29 cellular contexts compared by ENCODE assay signal in the genomic region with DNA sequence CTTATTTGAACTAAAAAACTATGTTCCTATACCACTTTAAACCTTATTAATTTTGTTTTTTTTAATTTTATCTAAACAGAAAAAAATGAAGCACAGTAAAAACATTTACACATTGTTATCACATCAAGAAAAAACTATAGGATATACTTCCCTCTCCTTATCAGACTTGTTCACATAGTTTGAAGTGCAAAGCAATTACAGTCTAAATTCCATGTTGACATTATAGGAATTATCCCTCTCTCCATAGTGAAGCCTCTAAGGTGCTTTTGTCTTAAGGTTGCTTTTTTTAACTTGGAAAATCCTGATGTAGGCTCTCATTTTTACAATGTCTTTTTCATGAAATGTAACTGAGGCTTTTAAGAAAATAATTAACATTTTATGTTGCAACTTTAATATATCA.
"Had no signal": no experiment of that assay in that cellular context is flagged by ENCODE, and none has a peak within 500 bp of the region (broad histone marks: within the 10 kb centered on the region; RNA-seq: fewer than 3 reads in every experiment).

No MANE protein-coding gene starts in this region.

- DNase-seq: activated CD4-positive, alpha-beta T cell treated with anti-CD3 and anti-CD28 coated beads for 1 hour; activated CD4-positive, alpha-beta T cell treated with anti-CD3 and anti-CD28 coated beads for 48 hours; activated CD4-positive, alpha-beta T cell treated with anti-CD3 and anti-CD28 coated beads, Interleukin-2, amount 50 U/mL, for 4 hours; activated CD4-positive, CD25-positive, alpha-beta regulatory T cell; activated CD8-positive, alpha-beta T cell treated with anti-CD3 and anti-CD28 coated beads for 36 hours; activated gamma-delta T cell; activated naive CD4-positive, alpha-beta T cell treated with anti-CD3 and anti-CD28 coated beads for 36 hours; activated T-cell treated with anti-CD3 and anti-CD28 coated beads, Interleukin-2, amount 50 U/mL, for 24 hours; adrenal gland; caudate nucleus; cerebellar nuclear complex; Karpas-422; KBM-7; NCI-H1048; NCI-H1105 treated with DMSO at 0.1 percent for 48 hours; NCI-H1436; NCI-H1694; NCI-H1930; NCI-H2081 treated with DMSO at 0.1 percent for 48 hours; NCI-H345; NCI-H524 treated with DMSO at 0.1 percent for 48 hours; Peyer's patch; RPMI8226; SHP77 treated with DMSO at 0.1 percent for 48 hours; SK-N-SH; WERI-Rb-1 had no signal

- H3K27ac ChIP-seq: adrenal gland, Peyer's patch, SJSA1, WERI-Rb-1 had no signal

- FAIRE-seq: bronchial epithelial cell had no signal

- ATAC-seq: activated CD8-positive, alpha-beta T cell treated with anti-CD3 and anti-CD28 coated beads for 36 hours; activated naive CD4-positive, alpha-beta T cell treated with anti-CD3 and anti-CD28 coated beads, Interleukin-2, amount 50 U/mL, for 72 hours had no signal

- H3K4me1 ChIP-seq: adrenal gland, SJSA1 had no signal

- H3K36me3 ChIP-seq: adrenal gland, Peyer's patch, SJSA1, WERI-Rb-1 had no signal

- H3K27me3 ChIP-seq: adrenal gland, Peyer's patch, SJSA1 had no signal

- H3K4me3 ChIP-seq: adrenal gland, Peyer's patch, SJSA1 had no signal

- H3K9me3 ChIP-seq: adrenal gland, Peyer's patch, SJSA1, SK-N-SH had no signal
